ENCODE assay signal across 16 cellular contexts in genomic region chr17:1241904-1242303, GRCh38. TPM values are rescaled to one million over a fixed set of nuclear protein-coding genes. Genes with fewer than 3 reads are reported as not detected.
DNase-seq lines count a peak whose midpoint lies in the region; ATAC-seq, FAIRE-seq and TF ChIP-seq lines count a peak whose summit lies in the region.
"Had no signal": no experiment of that assay in that cellular context is flagged by ENCODE, and none has a peak within 500 bp of the region (broad histone marks: within the 10 kb centered on the region; RNA-seq: fewer than 3 reads in every experiment).

No MANE protein-coding gene starts in this region.

- peak overlapping the region; percentile 13 for H3K4me2 ChIP-seq in parathyroid adenoma (ENCODE audit: low read length)
- H3K4me2 ChIP-seq in HepG2 (ENCODE audit: low read depth, low read length) = no peak overlapping the region

- TF ChIP-seq POLR2A in HepG2 (IDR thresholded peaks at IDR 0.05; ENCODE audit: insufficient read depth in 1 of 2, low read depth in 2 of 2, low read length in 2 of 2) = no peak

- H3K4me3 ChIP-seq in HFF-Myc (replicated peaks; ENCODE audit: low read depth, low read length) = no peak overlapping the region
- H3K4me3 ChIP-seq in parathyroid adenoma (ENCODE audit: low read depth, low read length) = no peak overlapping the region
- H3K4me3 ChIP-seq in HepG2 (replicated peaks in 1 of 3; ENCODE audit: insufficient read depth in 1 of 3, low read depth in 2 of 3, low read length in 3 of 3) = no peak overlapping the region
- H3K4me3 ChIP-seq: breast epithelium, tibial artery had no signal

- H3K27ac Mint-ChIP-seq in naive thymus-derived CD8-positive, alpha-beta T cell = no peak overlapping the region
- H3K27ac Mint-ChIP-seq: activated T-cell treated with anti-CD3 and anti-CD28 coated beads, Interleukin-2, amount 50 U/mL, for 24 hours had no signal

- peak; percentile 64 for DNase-seq in HFF-Myc (ENCODE audit: extremely low read depth, low read depth)
- DNase-seq in NCI-H2081 treated with DMSO at 0.1 percent for 48 hours (lab: John Stamatoyannopoulos, UW) = peak; percentile 32
- DNase-seq in astrocyte of the hippocampus (ENCODE audit: low read depth, low spot score) = peak; percentile 31
- DNase-seq in naive thymus-derived CD8-positive, alpha-beta T cell = no peak
- no peak for DNase-seq in DMS79 treated with DMSO at 0.1 percent for 48 hours (lab: John Stamatoyannopoulos, UW)
- DNase-seq in HepG2 (ENCODE audit: low spot score) = no peak
- DNase-seq: activated T-cell treated with anti-CD3 and anti-CD28 coated beads, Interleukin-2, amount 50 U/mL, for 24 hours; DND-41; erythroblast; islet precursor cell; Kasumi-1; occipital lobe had no signal

- FAIRE-seq in HepG2 (lab: Jason Lieb, UNC) = no peak

- H3K4me1 Mint-ChIP-seq in naive thymus-derived CD8-positive, alpha-beta T cell = peaks cover 12 to 23% (median 19%) of the 10 kb centered on the region in 4 donors

- no peak for ATAC-seq in GM19023 (IDR thresholded peaks at IDR 0.05; ENCODE audit: unreplicated experiment)
- ATAC-seq in naive thymus-derived CD8-positive, alpha-beta T cell = no peak
- no peak for ATAC-seq in HepG2

- WGBS in HepG2 (ENCODE audit: low lambda C conversion rate) = 19% methylated on average over 10 of the region's 10 CpGs

- intact Hi-C loops in HepG2 (cut with micrococcal nuclease; ENCODE audit: unreplicated experiment) = no loop called here

- TF ChIP-seq RAD21 in HepG2 (CRISPR knock-in tag; IDR thresholded peaks at IDR 0.05) = no peak

- no peaks in the 10 kb centered on the region for H3K36me3 ChIP-seq in parathyroid adenoma (ENCODE audit: control insufficient read depth, insufficient read depth, low read length)
- H3K36me3 ChIP-seq in HepG2 (replicated peaks in 1 of 2; ENCODE audit: control insufficient read depth in 1 of 2, insufficient read depth in 2 of 2, low read length in 2 of 2) = no peaks in the 10 kb centered on the region
- H3K36me3 ChIP-seq: breast epithelium, tibial artery had no signal

- no peaks in the 10 kb centered on the region for H4K20me1 ChIP-seq in HepG2 (ENCODE audit: insufficient read depth, low read length)

- TF ChIP-seq EP300 in HepG2 (IDR thresholded peaks at IDR 0.05; ENCODE audit: low read depth in 2 of 2, low read length in 2 of 2) = no peak
- TF ChIP-seq EP300 in HepG2 (CRISPR knock-in tag; IDR thresholded peaks at IDR 0.05; ENCODE audit: borderline replicate concordance) = no peak

- no peaks in the 10 kb centered on the region for H3K36me3 Mint-ChIP-seq in naive thymus-derived CD8-positive, alpha-beta T cell

- H2AFZ ChIP-seq in parathyroid adenoma (peak overlapping the region; percentile 66), HepG2 (ENCODE audit: low read length) (no peak overlapping the region)

- peaks cover 5 to 25% (median 15%) of the 10 kb centered on the region in 5 donors for H3K27me3 Mint-ChIP-seq in naive thymus-derived CD8-positive, alpha-beta T cell

- H3K79me2 ChIP-seq in parathyroid adenoma = no peaks in the 10 kb centered on the region
- H3K79me2 ChIP-seq in HepG2 (ENCODE audit: insufficient read depth, low read length) = no peaks in the 10 kb centered on the region

- H3K9me3 ChIP-seq in parathyroid adenoma (ENCODE audit: control insufficient read depth, low read length) = no peaks in the 10 kb centered on the region
- H3K9me3 ChIP-seq in HepG2 (ENCODE audit: low read length) = no peaks in the 10 kb centered on the region
- H3K9me3 ChIP-seq: breast epithelium, tibial artery had no signal

- H3K4me1 ChIP-seq in parathyroid adenoma (peaks cover 4% of the 10 kb centered on the region), HepG2 (ENCODE audit: insufficient read depth, low read length) (no peaks in the 10 kb centered on the region)
- H3K4me1 ChIP-seq: breast epithelium, tibial artery had no signal

- no peaks in the 10 kb centered on the region for H3K9me3 Mint-ChIP-seq in naive thymus-derived CD8-positive, alpha-beta T cell
- H3K9me3 Mint-ChIP-seq: activated T-cell treated with anti-CD3 and anti-CD28 coated beads, Interleukin-2, amount 50 U/mL, for 24 hours had no signal

- CTCF ChIA-PET in HepG2 (lab: Yijun Ruan, JAX; ENCODE audit: low intra/inter-chr PET ratio, low total read pairs) = no interaction called here

- TF ChIP-seq CTCF in HFF-Myc (IDR thresholded peaks at IDR 0.05; ENCODE audit: low read depth, low read length, missing control alignments) = no peak
- no peak for TF ChIP-seq CTCF in parathyroid adenoma (IDR thresholded peaks at IDR 0.05)
- no peak for TF ChIP-seq CTCF in HepG2 (CRISPR knock-in tag; IDR thresholded peaks at IDR 0.05)

- H3K9ac ChIP-seq in parathyroid adenoma (no peak overlapping the region), HepG2 (ENCODE audit: insufficient read depth, low read depth, low read length) (no peak overlapping the region)

- H3K4me3 Mint-ChIP-seq in naive thymus-derived CD8-positive, alpha-beta T cell = no peak overlapping the region
- H3K4me3 Mint-ChIP-seq: activated T-cell treated with anti-CD3 and anti-CD28 coated beads, Interleukin-2, amount 50 U/mL, for 24 hours had no signal

- no peaks in the 10 kb centered on the region for H3K27me3 ChIP-seq in parathyroid adenoma (ENCODE audit: control insufficient read depth, insufficient read depth, low read length)
- peaks cover 0 to 7% of the 10 kb centered on the region in 2 experiments; a peak in 3 of 5 replicates for H3K27me3 ChIP-seq in HepG2 (ENCODE audit: control insufficient read depth in 1 of 2, insufficient read depth in 2 of 2, low read length in 2 of 2)
- H3K27me3 ChIP-seq: breast epithelium had no signal

- no TSS peak for BruUV-seq in HepG2 (replicated peaks; lab: Mats Ljungman, UMichigan)

- POLR2A ChIA-PET in naive thymus-derived CD8-positive, alpha-beta T cell (lab: Charles Lee) = no interaction called here
- POLR2A ChIA-PET in HepG2 (lab: Yijun Ruan, JAX) = no interaction called here

- H3K27ac ChIP-seq in parathyroid adenoma (peak overlapping the region; percentile 63), HepG2 (ENCODE audit: extremely low read length, insufficient read depth, low read length) (no peak overlapping the region)
- H3K27ac ChIP-seq: breast epithelium, tibial artery had no signal

- in situ Hi-C loops in HepG2 (cut with HindIII; ENCODE audit: extremely low pct_ligation_motif_present, low pct_unique_long_range_greater_than_20kb) = no loop called here

TF ChIP-seq in HepG2, 621 proteins besides CTCF, POLR2A, EP300 and RAD21 (continues in another document):
- TF ChIP-seq ZBTB7B (CRISPR knock-in tag; IDR thresholded peaks at IDR 0.05) = no peak
- no peak for TF ChIP-seq GATAD1 (CRISPR knock-in tag; IDR thresholded peaks at IDR 0.05)
- TF ChIP-seq TEAD3 (CRISPR knock-in tag; optimal IDR thresholded peaks at IDR 0.05; ENCODE audit: borderline replicate concordance) = no peak

RNA-seq across cellular contexts. Expression of gene BHLHA9, which starts 28.3 kb away (rescaled TPM):
- total RNA-seq in naive thymus-derived CD8-positive, alpha-beta T cell = not detected
- not detected for polyA plus RNA-seq in naive thymus-derived CD8-positive, alpha-beta T cell
- not detected in 2 replicates for total RNA-seq in HepG2 (2016; rRNA removed; fragmentation: Illumina TruSeq; extraction: Trizol)
- total RNA-seq in HepG2 (2016; cell fraction: cytosol; rRNA removed; fragmentation: Illumina TruSeq; extraction: Trizol; ENCODE audit: low read depth) = not detected in 2 replicates
- not detected in 2 replicates for total RNA-seq in HepG2 (2016; cell fraction: insoluble cytoplasmic fraction; rRNA removed; fragmentation: Illumina TruSeq; extraction: Trizol)
- not detected in 2 replicates for total RNA-seq in HepG2 (2016; cell fraction: membrane; rRNA removed; fragmentation: Illumina TruSeq; extraction: Trizol)
- not detected in 2 replicates for total RNA-seq in HepG2 (2016; cell fraction: nucleus; rRNA removed; fragmentation: Illumina TruSeq; extraction: Trizol)
- not detected in 2 replicates for polyA plus RNA-seq in HepG2 (2011; rRNA removed)
- not detected in 2 replicates for polyA plus RNA-seq in HepG2 (2011; cell fraction: cytosol; rRNA removed)
- not detected in 2 replicates for polyA plus RNA-seq in HepG2 (2011; cell fraction: nucleus; rRNA removed)
- not detected in 2 replicates for polyA plus RNA-seq in HepG2 (2012)
- polyA plus RNA-seq in HepG2 (2016; cell fraction: cytosol; fragmentation: Illumina TruSeq; extraction: Trizol; ENCODE audit: low read depth) = not detected in 2 replicates
- polyA plus RNA-seq in HepG2 (2016; cell fraction: insoluble cytoplasmic fraction; fragmentation: Illumina TruSeq; extraction: Trizol; ENCODE audit: low read depth) = not detected in 2 replicates
- polyA plus RNA-seq in HepG2 (2016; cell fraction: membrane; fragmentation: Illumina TruSeq; extraction: Trizol; ENCODE audit: low read depth) = not detected in 2 replicates
- polyA plus RNA-seq in HepG2 (2016; cell fraction: nucleus; fragmentation: Illumina TruSeq; extraction: Trizol; ENCODE audit: insufficient read depth, low read depth) = not detected in 2 replicates
- not detected in 2 replicates for polyA minus RNA-seq in HepG2 (2011; rRNA and poly(A)+ RNA removed; ENCODE audit: low replicate concordance)
- not detected in 2 replicates for polyA minus RNA-seq in HepG2 (2011; cell fraction: cytosol; rRNA and poly(A)+ RNA removed)
- not detected in 2 replicates for polyA minus RNA-seq in HepG2 (2011; cell fraction: nucleus; rRNA and poly(A)+ RNA removed)
- total RNA-seq: breast epithelium, occipital lobe had no signal

RNA-seq across cellular contexts. Expression of gene TRARG1, which starts 37.6 kb away (rescaled TPM):
- total RNA-seq in naive thymus-derived CD8-positive, alpha-beta T cell = not detected
- polyA plus RNA-seq in naive thymus-derived CD8-positive, alpha-beta T cell = under 1 TPM in 1 of 3 donors, not detected in 2; 0.14 TPM
- total RNA-seq in HepG2 (2016; rRNA removed; fragmentation: Illumina TruSeq; extraction: Trizol) = not detected in 2 replicates
- not detected in 2 replicates for total RNA-seq in HepG2 (2016; cell fraction: cytosol; rRNA removed; fragmentation: Illumina TruSeq; extraction: Trizol; ENCODE audit: low read depth)
- total RNA-seq in HepG2 (2016; cell fraction: insoluble cytoplasmic fraction; rRNA removed; fragmentation: Illumina TruSeq; extraction: Trizol) = not detected in 2 replicates
- total RNA-seq in HepG2 (2016; cell fraction: membrane; rRNA removed; fragmentation: Illumina TruSeq; extraction: Trizol) = not detected in 2 replicates
- total RNA-seq in HepG2 (2016; cell fraction: nucleus; rRNA removed; fragmentation: Illumina TruSeq; extraction: Trizol) = not detected in 2 replicates
- not detected in 2 replicates for polyA plus RNA-seq in HepG2 (2011; rRNA removed)
- polyA plus RNA-seq in HepG2 (2011; cell fraction: cytosol; rRNA removed) = not detected in 2 replicates
- polyA plus RNA-seq in HepG2 (2011; cell fraction: nucleus; rRNA removed) = not detected in 2 replicates
- not detected in 2 replicates for polyA plus RNA-seq in HepG2 (2012)
- not detected in 2 replicates for polyA plus RNA-seq in HepG2 (2016; cell fraction: cytosol; fragmentation: Illumina TruSeq; extraction: Trizol; ENCODE audit: low read depth)
- not detected in 2 replicates for polyA plus RNA-seq in HepG2 (2016; cell fraction: insoluble cytoplasmic fraction; fragmentation: Illumina TruSeq; extraction: Trizol; ENCODE audit: low read depth)
- not detected in 2 replicates for polyA plus RNA-seq in HepG2 (2016; cell fraction: membrane; fragmentation: Illumina TruSeq; extraction: Trizol; ENCODE audit: low read depth)
- not detected in 2 replicates for polyA plus RNA-seq in HepG2 (2016; cell fraction: nucleus; fragmentation: Illumina TruSeq; extraction: Trizol; ENCODE audit: insufficient read depth, low read depth)
- not detected in 2 replicates for polyA minus RNA-seq in HepG2 (2011; rRNA and poly(A)+ RNA removed; ENCODE audit: low replicate concordance)
- polyA minus RNA-seq in HepG2 (2011; cell fraction: cytosol; rRNA and poly(A)+ RNA removed) = not detected in 2 replicates
- not detected in 2 replicates for polyA minus RNA-seq in HepG2 (2011; cell fraction: nucleus; rRNA and poly(A)+ RNA removed)
- total RNA-seq: occipital lobe had no signal

Comparison
In these comparisons a context has a peak if more than half of its experiments do, and no peak if none do; other contexts are left out.
1. DNase-seq: peak in HFF-Myc (single experiment), NCI-H2081 treated with DMSO at 0.1 percent for 48 hours (single experiment) and astrocyte of the hippocampus (single experiment); none in naive thymus-derived CD8-positive, alpha-beta T cell (0 of 10), DMS79 treated with DMSO at 0.1 percent for 48 hours (single experiment) and HepG2 (single experiment).